7 cellular contexts compared by ENCODE assay signal in the genomic region with DNA sequence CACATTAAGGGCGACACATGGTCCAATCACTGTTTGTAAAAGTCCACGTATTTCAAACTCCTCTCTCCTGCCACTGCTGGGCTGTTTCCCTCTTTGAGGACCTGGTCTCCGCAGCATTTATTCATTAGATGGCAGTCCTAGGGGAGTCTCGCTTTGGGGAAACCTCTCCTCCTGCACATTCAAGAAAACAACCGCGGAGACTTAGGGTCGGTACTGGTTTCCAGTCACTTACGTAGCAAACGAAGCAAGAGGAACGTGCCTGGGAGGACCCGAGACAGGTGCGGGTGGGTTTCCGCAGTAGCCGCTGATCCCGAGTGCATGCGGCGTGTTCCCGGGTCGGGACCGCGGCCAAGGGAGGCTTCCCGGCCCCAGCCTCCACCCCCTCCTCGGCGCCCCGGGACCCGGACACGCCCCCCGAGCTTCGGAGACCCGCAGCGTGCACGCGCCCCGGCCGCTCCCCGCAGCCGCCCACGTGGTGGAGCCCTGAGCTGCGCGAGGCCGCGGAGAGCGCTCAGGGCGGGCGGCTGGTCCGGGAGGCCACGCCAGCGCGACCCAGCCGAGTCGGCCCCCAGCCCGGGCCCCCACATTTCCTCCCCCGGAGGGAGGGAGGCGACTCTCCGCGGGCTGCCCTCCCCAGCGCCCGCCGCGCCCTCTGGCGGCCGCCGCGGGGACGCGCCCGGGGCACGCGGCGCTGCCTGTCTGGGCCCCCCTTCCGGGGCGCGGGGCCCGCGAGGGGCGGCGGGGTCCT. TPM values are rescaled to one million over a fixed set of nuclear protein-coding genes. Genes with fewer than 3 reads are reported as not detected.
DNase-seq lines count a peak whose midpoint lies in the region; ATAC-seq and TF ChIP-seq lines count a peak whose summit lies in the region.

No MANE protein-coding gene starts in this region.

- TF ChIP-seq CTCF in GM13976 (IDR thresholded peaks at IDR 0.05; ENCODE audit: borderline replicate concordance, control extremely low read depth, extremely low read depth, insufficient read depth, missing control alignments) = peak; percentile 71
- peak; percentile 51 for TF ChIP-seq CTCF in coronary artery (IDR thresholded peaks at IDR 0.05)

- H3K9me3 Mint-ChIP-seq in activated CD4-positive, alpha-beta T cell treated with anti-CD3 and anti-CD28 coated beads for 36 hours (ENCODE audit: low read depth) = no peaks in the 10 kb centered on the region

- H3K27me3 Mint-ChIP-seq in activated CD4-positive, alpha-beta T cell treated with anti-CD3 and anti-CD28 coated beads for 36 hours = peaks cover 14% of the 10 kb centered on the region

- H3K36me3 Mint-ChIP-seq in activated CD4-positive, alpha-beta T cell treated with anti-CD3 and anti-CD28 coated beads for 36 hours (ENCODE audit: low read depth) = peaks cover 3% of the 10 kb centered on the region

- H3K4me3 Mint-ChIP-seq in activated CD4-positive, alpha-beta T cell treated with anti-CD3 and anti-CD28 coated beads for 36 hours = peak overlapping the region; percentile 89

- peak overlapping the region; percentile 40 for H3K27ac Mint-ChIP-seq in activated CD4-positive, alpha-beta T cell treated with anti-CD3 and anti-CD28 coated beads for 36 hours

- peak overlapping the region; percentile 91 for H3K4me3 ChIP-seq in coronary artery

- in situ Hi-C loops in GM13976 (cut with MboI; ENCODE audit: low sequenced_read_pairs, unreplicated experiment) = no loop called here

- H3K4me1 Mint-ChIP-seq in activated CD4-positive, alpha-beta T cell treated with anti-CD3 and anti-CD28 coated beads for 36 hours = peaks cover 14% of the 10 kb centered on the region

- CTCF ChIA-PET in activated CD4-positive, alpha-beta T cell treated with anti-CD3 and anti-CD28 coated beads for 36 hours (lab: Charles Lee) = interaction anchor here (0.6 to 3.0 kb wide), 21 partner anchors 9 to 228 kb away, joined by 3 to 29 read pairs (median 3); no protein-coding TSS in a partner anchor

- H3K27ac ChIP-seq in coronary artery = peak overlapping the region; percentile 96 to 98

- ATAC-seq in HG02678 (IDR thresholded peaks at IDR 0.05; ENCODE audit: unreplicated experiment) (peak; percentile 47), left lobe of liver (peak; percentile 70)
- ATAC-seq in activated CD4-positive, alpha-beta T cell treated with anti-CD3 and anti-CD28 coated beads for 36 hours = peak; percentile 40

- POLR2A ChIA-PET in activated CD4-positive, alpha-beta T cell treated with anti-CD3 and anti-CD28 coated beads for 36 hours (lab: Charles Lee) = interaction anchor here (0.6 to 1.5 kb wide), 2 partner anchors 11 to 100 kb away, joined by 4 to 5 read pairs; no protein-coding TSS in a partner anchor

- intact Hi-C loops in activated CD4-positive, alpha-beta T cell treated with anti-CD3 and anti-CD28 coated beads for 36 hours (cut with DNase I, micrococcal nuclease) = loop anchor here (1.0 to 5.0 kb wide), 6 partner anchors 47 to 1950 kb away; a partner anchor contains a TSS

- peak; percentile 83 for DNase-seq in GM13976 (ENCODE audit: low spot score)
- peak; percentile 76 for DNase-seq in NCI-H2171 (lab: John Stamatoyannopoulos, UW)
- DNase-seq in activated CD4-positive, alpha-beta T cell treated with anti-CD3 and anti-CD28 coated beads for 36 hours = peak; percentile 79
- DNase-seq in coronary artery (ENCODE audit: low spot score) = peak; percentile 77
- peak; percentile 67 for DNase-seq in left lobe of liver (ENCODE audit: low spot score)
- DNase-seq in stimulated activated CD4-positive, alpha-beta T cell treated with anti-CD3 and anti-CD28 coated beads, Interleukin-4, amount 100 ng/mL, for 4 hours = peak; percentile 68 to 69

RNA-seq across cellular contexts. Expression of a gene that starts 1.1 kb away (rescaled TPM):
- total RNA-seq in activated CD4-positive, alpha-beta T cell treated with anti-CD3 and anti-CD28 coated beads for 36 hours = 10 to 100 TPM; 26.3 to 43.7 TPM
- total RNA-seq in left lobe of liver = 3.3 TPM

Comparison
In these comparisons a context has a peak if more than half of its experiments do, and no peak if none do; other contexts are left out.
1. Peak in every context shown above with its lines: DNase-seq, ATAC-seq, H3K4me3 ChIP-seq and H3K27ac ChIP-seq.